Comparison of ENCODE assay signal across 39 cellular contexts in the genomic region with DNA sequence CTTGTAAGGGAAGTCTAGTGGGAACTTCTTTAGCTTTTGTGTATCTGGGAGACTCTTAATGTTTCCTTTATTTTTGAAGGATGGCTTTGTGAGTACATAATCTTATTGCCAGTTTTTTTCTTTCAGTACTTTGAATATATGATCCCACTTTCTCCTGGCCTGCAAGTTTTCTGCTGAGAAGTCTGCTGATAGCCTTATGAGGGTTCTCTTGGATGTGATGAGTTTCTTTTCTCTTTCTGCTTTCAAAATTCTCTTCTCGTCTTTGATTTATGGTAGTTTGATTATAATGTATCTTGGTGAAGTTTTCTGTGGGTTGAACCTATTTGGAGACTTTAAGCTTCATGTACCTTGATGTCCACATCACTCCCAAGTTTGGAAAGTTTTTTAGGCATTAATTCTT. TPM values are rescaled to one million over a fixed set of nuclear protein-coding genes. Genes with fewer than 3 reads are reported as not detected.
"Had no signal": no experiment of that assay in that cellular context is flagged by ENCODE, and none has a peak within 500 bp of the region (broad histone marks: within the 10 kb centered on the region; RNA-seq: fewer than 3 reads in every experiment).

No MANE protein-coding gene starts in this region.

- DNase-seq: Karpas-422, Kasumi-1, MG63, MM.1S, MV-4-11, NCI-H1048, NCI-H1092, NCI-H1092 treated with DMSO at 0.1 percent for 48 hours, NCI-H1105, NCI-H1105 treated with DMSO at 0.1 percent for 48 hours, NCI-H1417, NCI-H1417 treated with DMSO at 0.1 percent for 48 hours, NCI-H1436, NCI-H1436 treated with DMSO at 0.1 percent for 48 hours, NCI-H146, NCI-H1694, NCI-H1694 treated with DMSO at 0.1 percent for 48 hours, NCI-H187, NCI-H187 treated with DMSO at 0.1 percent for 48 hours, NCI-H1930, NCI-H2029, NCI-H2029 treated with DMSO at 0.1 percent for 48 hours, NCI-H2081, NCI-H2081 treated with DMSO at 0.1 percent for 48 hours, NCI-H2107, NCI-H2171, NCI-H2171 treated with DMSO at 0.1 percent for 48 hours, NCI-H2227 treated with DMSO at 0.1 percent for 48 hours, NCI-H226, NCI-H345, NCI-H446, NCI-H446 treated with DMSO at 0.1 percent for 48 hours, NCI-H510A, NCI-H510A treated with DMSO at 0.1 percent for 48 hours, NCI-H524 had no signal

- H3K27me3 ChIP-seq: MG63 had no signal

- H3K36me3 ChIP-seq: MG63 had no signal

- H3K4me3 ChIP-seq: MG63 had no signal

RNA-seq across cellular contexts. Expression of a gene that starts 28.1 kb away (rescaled TPM):
- total RNA-seq: LHCN-M2, MCF 10A had no signal

RNA-seq across cellular contexts. Expression of a gene that starts 35.0 kb away (rescaled TPM):
- total RNA-seq: LHCN-M2, M059J, MCF 10A, NCI-H460 had no signal
